Comparison of ENCODE assay signal across 1 cellular context in the genomic region with DNA sequence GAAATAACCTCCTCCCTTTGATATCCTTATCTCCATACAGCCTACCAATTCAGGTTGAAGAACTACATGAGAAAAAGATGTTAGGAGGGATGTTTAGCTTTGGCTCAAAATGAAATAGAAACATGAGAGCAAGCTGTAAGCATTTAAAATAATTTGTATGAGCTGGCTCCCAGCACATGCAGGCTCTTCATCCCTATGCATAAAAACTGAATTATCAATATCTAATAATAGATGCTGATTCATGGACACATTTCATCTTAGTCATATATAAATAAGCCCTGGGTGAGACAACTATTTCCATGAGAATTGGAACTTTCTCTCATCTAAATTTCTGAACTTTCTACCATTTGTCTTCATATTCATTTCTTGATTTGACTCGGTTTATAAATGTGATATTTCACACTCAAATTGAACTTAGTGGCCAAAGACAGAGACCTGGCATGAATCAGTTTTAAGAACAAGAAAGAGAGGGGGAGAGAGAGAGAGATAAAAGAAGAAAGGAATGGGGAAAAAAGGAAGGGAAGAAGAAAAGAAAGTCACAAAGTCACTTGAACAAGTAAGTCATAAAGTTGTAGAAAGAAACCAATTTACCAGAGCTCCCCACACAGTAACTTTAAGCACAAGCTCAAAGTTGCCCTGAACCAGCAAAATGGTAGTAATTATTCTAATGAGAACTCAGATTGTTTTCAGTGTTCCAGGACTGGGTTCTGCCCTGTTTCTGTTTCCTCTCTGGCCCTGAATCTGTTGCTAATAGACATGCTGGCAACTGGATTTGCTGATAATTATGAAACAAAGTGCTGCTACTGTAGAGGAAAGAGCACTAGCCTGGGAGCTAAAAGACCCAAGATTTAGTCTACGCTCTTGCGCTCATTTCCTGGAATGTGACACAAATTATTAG.
TF ChIP-seq lines count a peak whose summit lies in the region.

No MANE protein-coding gene starts in this region.

TF ChIP-seq in GM23338, 12 proteins besides CTCF, POLR2A, EP300 and RAD21 (continued from another document):
- TF ChIP-seq, protein P1, sequence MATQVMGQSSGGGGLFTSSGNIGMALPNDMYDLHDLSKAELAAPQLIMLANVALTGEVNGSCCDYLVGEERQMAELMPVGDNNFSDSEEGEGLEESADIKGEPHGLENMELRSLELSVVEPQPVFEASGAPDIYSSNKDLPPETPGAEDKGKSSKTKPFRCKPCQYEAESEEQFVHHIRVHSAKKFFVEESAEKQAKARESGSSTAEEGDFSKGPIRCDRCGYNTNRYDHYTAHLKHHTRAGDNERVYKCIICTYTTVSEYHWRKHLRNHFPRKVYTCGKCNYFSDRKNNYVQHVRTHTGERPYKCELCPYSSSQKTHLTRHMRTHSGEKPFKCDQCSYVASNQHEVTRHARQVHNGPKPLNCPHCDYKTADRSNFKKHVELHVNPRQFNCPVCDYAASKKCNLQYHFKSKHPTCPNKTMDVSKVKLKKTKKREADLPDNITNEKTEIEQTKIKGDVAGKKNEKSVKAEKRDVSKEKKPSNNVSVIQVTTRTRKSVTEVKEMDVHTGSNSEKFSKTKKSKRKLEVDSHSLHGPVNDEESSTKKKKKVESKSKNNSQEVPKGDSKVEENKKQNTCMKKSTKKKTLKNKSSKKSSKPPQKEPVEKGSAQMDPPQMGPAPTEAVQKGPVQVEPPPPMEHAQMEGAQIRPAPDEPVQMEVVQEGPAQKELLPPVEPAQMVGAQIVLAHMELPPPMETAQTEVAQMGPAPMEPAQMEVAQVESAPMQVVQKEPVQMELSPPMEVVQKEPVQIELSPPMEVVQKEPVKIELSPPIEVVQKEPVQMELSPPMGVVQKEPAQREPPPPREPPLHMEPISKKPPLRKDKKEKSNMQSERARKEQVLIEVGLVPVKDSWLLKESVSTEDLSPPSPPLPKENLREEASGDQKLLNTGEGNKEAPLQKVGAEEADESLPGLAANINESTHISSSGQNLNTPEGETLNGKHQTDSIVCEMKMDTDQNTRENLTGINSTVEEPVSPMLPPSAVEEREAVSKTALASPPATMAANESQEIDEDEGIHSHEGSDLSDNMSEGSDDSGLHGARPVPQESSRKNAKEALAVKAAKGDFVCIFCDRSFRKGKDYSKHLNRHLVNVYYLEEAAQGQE (IDR thresholded peaks at IDR 0.05; ENCODE audit: unreplicated experiment), result no peak
- TF ChIP-seq ZNF331 (CRISPR knock-in tag; IDR thresholded peaks at IDR 0.05; ENCODE audit: low read depth), result no peak
- TF ChIP-seq STAT1 (IDR thresholded peaks at IDR 0.05; ENCODE audit: unreplicated experiment), result no peak
